Comparison of ENCODE assay signal across 1 cellular context in genomic region chr20:25253606-25254275, GRCh38.
TF ChIP-seq lines count a peak whose summit lies in the region.

No MANE protein-coding gene starts in this region.

TF ChIP-seq in GM23338, 12 proteins besides CTCF, POLR2A, EP300 and RAD21 (continued from another document):
- TF ChIP-seq ZNF331 (CRISPR knock-in tag; IDR thresholded peaks at IDR 0.05; ENCODE audit: low read depth) (no peak), CREB1 (CRISPR knock-in tag; IDR thresholded peaks at IDR 0.05; ENCODE audit: low read depth) (no peak), ETS1 (IDR thresholded peaks at IDR 0.05) (no peak), STAT1 (IDR thresholded peaks at IDR 0.05; ENCODE audit: unreplicated experiment) (no peak), POLR2AphosphoS5 (IDR thresholded peaks at IDR 0.05; ENCODE audit: low read depth) (no peak)
- TF ChIP-seq, protein P1, sequence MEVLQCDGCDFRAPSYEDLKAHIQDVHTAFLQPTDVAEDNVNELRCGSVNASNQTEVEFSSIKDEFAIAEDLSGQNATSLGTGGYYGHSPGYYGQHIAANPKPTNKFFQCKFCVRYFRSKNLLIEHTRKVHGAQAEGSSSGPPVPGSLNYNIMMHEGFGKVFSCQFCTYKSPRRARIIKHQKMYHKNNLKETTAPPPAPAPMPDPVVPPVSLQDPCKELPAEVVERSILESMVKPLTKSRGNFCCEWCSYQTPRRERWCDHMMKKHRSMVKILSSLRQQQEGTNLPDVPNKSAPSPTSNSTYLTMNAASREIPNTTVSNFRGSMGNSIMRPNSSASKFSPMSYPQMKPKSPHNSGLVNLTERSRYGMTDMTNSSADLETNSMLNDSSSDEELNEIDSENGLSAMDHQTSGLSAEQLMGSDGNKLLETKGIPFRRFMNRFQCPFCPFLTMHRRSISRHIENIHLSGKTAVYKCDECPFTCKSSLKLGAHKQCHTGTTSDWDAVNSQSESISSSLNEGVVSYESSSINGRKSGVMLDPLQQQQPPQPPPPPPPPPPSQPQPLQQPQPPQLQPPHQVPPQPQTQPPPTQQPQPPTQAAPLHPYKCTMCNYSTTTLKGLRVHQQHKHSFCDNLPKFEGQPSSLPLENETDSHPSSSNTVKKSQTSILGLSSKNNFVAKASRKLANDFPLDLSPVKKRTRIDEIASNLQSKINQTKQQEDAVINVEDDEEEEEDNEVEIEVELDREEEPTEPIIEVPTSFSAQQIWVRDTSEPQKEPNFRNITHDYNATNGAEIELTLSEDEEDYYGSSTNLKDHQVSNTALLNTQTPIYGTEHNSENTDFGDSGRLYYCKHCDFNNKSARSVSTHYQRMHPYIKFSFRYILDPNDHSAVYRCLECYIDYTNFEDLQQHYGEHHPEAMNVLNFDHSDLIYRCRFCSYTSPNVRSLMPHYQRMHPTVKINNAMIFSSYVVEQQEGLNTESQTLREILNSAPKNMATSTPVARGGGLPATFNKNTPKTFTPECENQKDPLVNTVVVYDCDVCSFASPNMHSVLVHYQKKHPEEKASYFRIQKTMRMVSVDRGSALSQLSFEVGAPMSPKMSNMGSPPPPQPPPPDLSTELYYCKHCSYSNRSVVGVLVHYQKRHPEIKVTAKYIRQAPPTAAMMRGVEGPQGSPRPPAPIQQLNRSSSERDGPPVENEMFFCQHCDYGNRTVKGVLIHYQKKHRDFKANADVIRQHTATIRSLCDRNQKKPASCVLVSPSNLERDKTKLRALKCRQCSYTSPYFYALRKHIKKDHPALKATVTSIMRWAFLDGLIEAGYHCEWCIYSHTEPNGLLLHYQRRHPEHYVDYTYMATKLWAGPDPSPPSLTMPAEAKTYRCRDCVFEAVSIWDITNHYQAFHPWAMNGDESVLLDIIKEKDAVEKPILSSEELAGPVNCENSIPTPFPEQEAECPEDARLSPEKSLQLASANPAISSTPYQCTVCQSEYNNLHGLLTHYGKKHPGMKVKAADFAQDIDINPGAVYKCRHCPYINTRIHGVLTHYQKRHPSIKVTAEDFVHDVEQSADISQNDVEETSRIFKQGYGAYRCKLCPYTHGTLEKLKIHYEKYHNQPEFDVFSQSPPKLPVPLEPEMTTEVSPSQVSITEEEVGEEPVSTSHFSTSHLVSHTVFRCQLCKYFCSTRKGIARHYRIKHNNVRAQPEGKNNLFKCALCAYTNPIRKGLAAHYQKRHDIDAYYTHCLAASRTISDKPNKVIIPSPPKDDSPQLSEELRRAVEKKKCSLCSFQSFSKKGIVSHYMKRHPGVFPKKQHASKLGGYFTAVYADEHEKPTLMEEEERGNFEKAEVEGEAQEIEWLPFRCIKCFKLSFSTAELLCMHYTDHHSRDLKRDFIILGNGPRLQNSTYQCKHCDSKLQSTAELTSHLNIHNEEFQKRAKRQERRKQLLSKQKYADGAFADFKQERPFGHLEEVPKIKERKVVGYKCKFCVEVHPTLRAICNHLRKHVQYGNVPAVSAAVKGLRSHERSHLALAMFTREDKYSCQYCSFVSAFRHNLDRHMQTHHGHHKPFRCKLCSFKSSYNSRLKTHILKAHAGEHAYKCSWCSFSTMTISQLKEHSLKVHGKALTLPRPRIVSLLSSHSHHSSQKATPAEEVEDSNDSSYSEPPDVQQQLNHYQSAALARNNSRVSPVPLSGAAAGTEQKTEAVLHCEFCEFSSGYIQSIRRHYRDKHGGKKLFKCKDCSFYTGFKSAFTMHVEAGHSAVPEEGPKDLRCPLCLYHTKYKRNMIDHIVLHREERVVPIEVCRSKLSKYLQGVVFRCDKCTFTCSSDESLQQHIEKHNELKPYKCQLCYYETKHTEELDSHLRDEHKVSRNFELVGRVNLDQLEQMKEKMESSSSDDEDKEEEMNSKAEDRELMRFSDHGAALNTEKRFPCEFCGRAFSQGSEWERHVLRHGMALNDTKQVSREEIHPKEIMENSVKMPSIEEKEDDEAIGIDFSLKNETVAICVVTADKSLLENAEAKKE (CRISPR knock-in tag; IDR thresholded peaks at IDR 0.05) = no peak
